Comparison of ENCODE assay signal across 26 cellular contexts in the genomic region with DNA sequence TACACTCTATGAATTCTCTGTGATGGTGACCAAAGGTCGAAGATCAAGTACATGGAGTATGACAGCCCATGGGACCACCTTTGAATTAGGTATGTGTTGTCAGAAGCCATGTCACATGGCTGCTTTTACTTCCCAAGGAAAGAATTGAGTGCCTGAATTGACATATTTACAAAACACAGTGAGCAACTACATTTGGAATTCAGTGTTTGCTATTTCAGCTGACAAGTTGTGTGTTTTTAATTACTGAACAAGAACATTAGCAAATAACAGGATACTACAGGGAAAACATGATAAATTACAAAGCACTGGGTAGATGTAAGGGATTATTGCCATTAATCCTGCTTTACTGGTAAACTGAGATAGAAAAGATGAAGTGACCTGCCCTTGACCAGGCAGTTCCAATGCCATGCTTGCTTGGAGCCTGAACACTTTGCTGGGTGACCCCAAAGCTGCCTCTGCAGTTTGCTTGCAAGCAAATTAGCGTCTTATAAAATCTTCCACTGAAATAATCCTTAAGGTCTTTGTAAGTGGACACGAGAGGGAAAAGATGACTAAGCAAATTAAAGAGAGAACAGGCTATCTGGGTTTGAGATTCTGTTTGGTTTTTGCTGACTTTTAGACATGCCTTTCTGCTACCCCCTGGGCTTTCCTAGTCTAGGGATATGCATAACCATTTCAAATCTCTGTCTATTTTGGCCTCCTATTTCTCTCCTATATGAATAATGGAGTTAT.
"Had no signal": no experiment of that assay in that cellular context is flagged by ENCODE, and none has a peak within 500 bp of the region (broad histone marks: within the 10 kb centered on the region; RNA-seq: fewer than 3 reads in every experiment).

No MANE protein-coding gene starts in this region.

- DNase-seq: activated CD4-positive, alpha-beta memory T cell treated with anti-CD3 and anti-CD28 coated beads, Interleukin-2, amount 10 ng/mL, durations not matched to agents 7 days and 5 days; activated CD4-positive, alpha-beta T cell treated with anti-CD3 and anti-CD28 coated beads, Interleukin-2, amount 10 ng/mL, durations not matched to agents 7 days and 5 days; activated CD4-positive, CD25-positive, alpha-beta regulatory T cell treated with anti-CD3 and anti-CD28 coated beads, Interleukin-2, amount 50 U/mL, for 72 hours; activated T-cell treated with anti-CD3 and anti-CD28 coated beads, Interleukin-2, amount 50 U/mL, for 4 hours; anterior cingulate cortex; cerebellar nuclear complex; dorsolateral prefrontal cortex; hippocampal formation; kidney; left colon; midbrain; naive thymus-derived CD4-positive, alpha-beta T cell; ovary; retina; stimulated activated CD4-positive, alpha-beta T cell treated with anti-CD3 and anti-CD28 coated beads, Interleukin-1b, Interleukin-23, amount 100 ng/mL, for 48 hours; stimulated activated naive CD4-positive, alpha-beta T cell; T-helper 2 cell had no signal

- H3K27ac ChIP-seq: cardiac muscle cell, coronary artery, gastroesophageal sphincter, ovary, suprapubic skin, tibial nerve had no signal

- H3K4me3 ChIP-seq: cardiac muscle cell, coronary artery, dorsolateral prefrontal cortex, gastroesophageal sphincter, ovary, skin epidermis, suprapubic skin, tibial nerve had no signal

- H3K27me3 ChIP-seq: cardiac muscle cell, dorsolateral prefrontal cortex, gastroesophageal sphincter, ovary, suprapubic skin, tibial nerve had no signal

- ATAC-seq: activated T-cell treated with anti-CD3 and anti-CD28 coated beads, Interleukin-2, amount 50 U/mL, for 4 hours; activated T-helper 17 cell treated with anti-CD3 and anti-CD28 coated beads, Interleukin-2, amount 50 U/mL, for 72 hours; esophagus mucosa; gastroesophageal sphincter; left colon; naive thymus-derived CD4-positive, alpha-beta T cell; sciatic nerve had no signal

- H3K36me3 ChIP-seq: ovary had no signal

- FAIRE-seq: kidney had no signal
